Comparison of ENCODE assay signal across 1 cellular context in the genomic region with DNA sequence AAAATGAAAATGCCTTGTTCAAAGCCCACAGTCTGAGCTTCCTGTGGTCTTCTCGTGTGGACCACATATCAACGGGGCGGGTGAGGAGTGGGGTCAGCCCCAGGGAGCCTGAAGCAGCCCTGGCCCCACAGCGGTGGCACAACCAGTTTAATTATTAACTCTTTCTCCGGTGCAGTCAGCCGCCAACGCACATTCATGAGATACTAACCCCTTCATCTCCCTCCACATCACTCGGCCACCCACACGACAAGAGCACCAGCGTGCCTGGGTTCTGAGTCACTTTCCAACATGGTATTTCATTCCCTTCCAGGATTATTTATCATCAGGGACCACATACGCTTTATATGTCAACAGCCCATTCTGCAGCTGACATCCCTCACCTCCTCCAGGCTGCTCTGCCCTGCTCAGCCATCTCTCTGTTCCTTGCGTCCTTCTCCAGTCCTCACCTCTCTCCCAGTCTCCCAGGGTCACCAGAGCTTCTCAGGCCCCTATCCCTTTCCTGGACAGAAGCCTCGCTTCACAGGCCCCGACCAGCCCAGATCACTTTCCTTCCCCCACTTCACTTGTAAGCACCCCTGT.
TF ChIP-seq lines count a peak whose summit lies in the region.

No MANE protein-coding gene starts in this region.

TF ChIP-seq in HepG2, 621 proteins besides CTCF, POLR2A, EP300 and RAD21 (continued from another document and continues in another):
- TF ChIP-seq, protein P1, sequence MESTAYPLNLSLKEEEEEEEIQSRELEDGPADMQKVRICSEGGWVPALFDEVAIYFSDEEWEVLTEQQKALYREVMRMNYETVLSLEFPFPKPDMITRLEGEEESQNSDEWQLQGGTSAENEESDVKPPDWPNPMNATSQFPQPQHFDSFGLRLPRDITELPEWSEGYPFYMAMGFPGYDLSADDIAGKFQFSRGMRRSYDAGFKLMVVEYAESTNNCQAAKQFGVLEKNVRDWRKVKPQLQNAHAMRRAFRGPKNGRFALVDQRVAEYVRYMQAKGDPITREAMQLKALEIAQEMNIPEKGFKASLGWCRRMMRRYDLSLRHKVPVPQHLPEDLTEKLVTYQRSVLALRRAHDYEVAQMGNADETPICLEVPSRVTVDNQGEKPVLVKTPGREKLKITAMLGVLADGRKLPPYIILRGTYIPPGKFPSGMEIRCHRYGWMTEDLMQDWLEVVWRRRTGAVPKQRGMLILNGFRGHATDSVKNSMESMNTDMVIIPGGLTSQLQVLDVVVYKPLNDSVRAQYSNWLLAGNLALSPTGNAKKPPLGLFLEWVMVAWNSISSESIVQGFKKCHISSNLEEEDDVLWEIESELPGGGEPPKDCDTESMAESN (CRISPR knock-in tag; conservative IDR thresholded peaks at IDR 0.05) = peak; percentile 59; the same call in 1 of the 2 replicates
- TF ChIP-seq KMT2B (CRISPR knock-in tag; IDR thresholded peaks at IDR 0.05) (no peak), MEIS2 (CRISPR knock-in tag; IDR thresholded peaks at IDR 0.05) (peak; percentile 89), ZNF12 (CRISPR knock-in tag; IDR thresholded peaks at IDR 0.05) (peak; percentile 70; the same call in 1 of the 2 replicates), NCOA2 (CRISPR knock-in tag; IDR thresholded peaks at IDR 0.05) (peak; percentile 83), ZNF614 (CRISPR knock-in tag; IDR thresholded peaks at IDR 0.05; ENCODE audit: borderline replicate concordance) (peak; percentile 87), YEATS2 (CRISPR knock-in tag; IDR thresholded peaks at IDR 0.05; ENCODE audit: borderline replicate concordance) (no peak; the same call in 1 of the 2 replicates), ZNF382 (CRISPR knock-in tag; IDR thresholded peaks at IDR 0.05; ENCODE audit: borderline replicate concordance) (no peak), GPN1 (CRISPR knock-in tag; IDR thresholded peaks at IDR 0.05; ENCODE audit: borderline replicate concordance) (no peak), ZNF605 (CRISPR knock-in tag; IDR thresholded peaks at IDR 0.05) (peak; percentile 96), KIAA2018 (CRISPR knock-in tag; IDR thresholded peaks at IDR 0.05; ENCODE audit: borderline replicate concordance) (no peak), PRPF4 (IDR thresholded peaks at IDR 0.05; ENCODE audit: low read depth, low read length, poor library complexity, severe bottlenecking) (no peak), SRSF4 (IDR thresholded peaks at IDR 0.05; ENCODE audit: low read depth, low read length, poor library complexity, severe bottlenecking) (no peak), ZNF33B (CRISPR knock-in tag; IDR thresholded peaks at IDR 0.05) (0 out of 2 replicates have a peak, but pooled peaks have one; percentile 11), KDM5B (CRISPR knock-in tag; IDR thresholded peaks at IDR 0.05; ENCODE audit: borderline replicate concordance) (no peak), ZNF672 (CRISPR knock-in tag; IDR thresholded peaks at IDR 0.05) (no peak), ZNF569 (CRISPR knock-in tag; IDR thresholded peaks at IDR 0.05; ENCODE audit: borderline replicate concordance) (no peak), ZNF318 (CRISPR knock-in tag; IDR thresholded peaks at IDR 0.05) (peak; percentile 85; the same call in 1 of the 2 replicates), NR2F1 (CRISPR knock-in tag; IDR thresholded peaks at IDR 0.05) (0 out of 4 replicates have a peak, but pooled peaks of 1 of the 2 experiments have one; percentile 25), ZNF775 (CRISPR knock-in tag; IDR thresholded peaks at IDR 0.05; ENCODE audit: borderline replicate concordance) (no peak), ZNF879 (CRISPR knock-in tag; IDR thresholded peaks at IDR 0.05) (no peak), RARA (CRISPR knock-in tag; IDR thresholded peaks at IDR 0.05) (peak; percentile 82), ZSCAN29 (CRISPR knock-in tag; conservative IDR thresholded peaks at IDR 0.05) (peak; percentile 88), ATF6 (CRISPR knock-in tag; conservative IDR thresholded peaks at IDR 0.05) (no peak), YY1 (IDR thresholded peaks at IDR 0.05; ENCODE audit: insufficient read depth, insufficient replicate concordance, low read depth, low read length) (peak; percentile 57)
- TF ChIP-seq, protein P2, sequence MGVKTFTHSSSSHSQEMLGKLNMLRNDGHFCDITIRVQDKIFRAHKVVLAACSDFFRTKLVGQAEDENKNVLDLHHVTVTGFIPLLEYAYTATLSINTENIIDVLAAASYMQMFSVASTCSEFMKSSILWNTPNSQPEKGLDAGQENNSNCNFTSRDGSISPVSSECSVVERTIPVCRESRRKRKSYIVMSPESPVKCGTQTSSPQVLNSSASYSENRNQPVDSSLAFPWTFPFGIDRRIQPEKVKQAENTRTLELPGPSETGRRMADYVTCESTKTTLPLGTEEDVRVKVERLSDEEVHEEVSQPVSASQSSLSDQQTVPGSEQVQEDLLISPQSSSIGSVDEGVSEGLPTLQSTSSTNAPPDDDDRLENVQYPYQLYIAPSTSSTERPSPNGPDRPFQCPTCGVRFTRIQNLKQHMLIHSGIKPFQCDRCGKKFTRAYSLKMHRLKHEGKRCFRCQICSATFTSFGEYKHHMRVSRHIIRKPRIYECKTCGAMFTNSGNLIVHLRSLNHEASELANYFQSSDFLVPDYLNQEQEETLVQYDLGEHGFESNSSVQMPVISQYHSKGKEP (CRISPR knock-in tag; IDR thresholded peaks at IDR 0.05) = no peak
- TF ChIP-seq, protein P3, sequence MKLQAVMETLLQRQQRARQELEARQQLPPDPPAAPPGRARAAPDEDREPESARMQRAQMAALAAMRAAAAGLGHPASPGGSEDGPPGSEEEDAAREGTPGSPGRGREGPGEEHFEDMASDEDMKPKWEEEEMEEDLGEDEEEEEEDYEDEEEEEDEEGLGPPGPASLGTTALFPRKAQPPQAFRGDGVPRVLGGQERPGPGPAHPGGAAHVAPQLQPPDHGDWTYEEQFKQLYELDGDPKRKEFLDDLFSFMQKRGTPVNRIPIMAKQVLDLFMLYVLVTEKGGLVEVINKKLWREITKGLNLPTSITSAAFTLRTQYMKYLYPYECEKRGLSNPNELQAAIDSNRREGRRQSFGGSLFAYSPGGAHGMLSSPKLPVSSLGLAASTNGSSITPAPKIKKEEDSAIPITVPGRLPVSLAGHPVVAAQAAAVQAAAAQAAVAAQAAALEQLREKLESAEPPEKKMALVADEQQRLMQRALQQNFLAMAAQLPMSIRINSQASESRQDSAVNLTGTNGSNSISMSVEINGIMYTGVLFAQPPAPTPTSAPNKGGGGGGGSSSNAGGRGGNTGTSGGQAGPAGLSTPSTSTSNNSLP (IDR thresholded peaks at IDR 0.05; ENCODE audit: low read depth, low read length) = peak; percentile 99
